In genomic region chr12:45644521-45644920, GRCh38 we compare ENCODE assay signal across 10 cellular contexts.
DNase-seq lines count a peak whose midpoint lies in the region; ATAC-seq and TF ChIP-seq lines count a peak whose summit lies in the region.
"Had no signal": no experiment of that assay in that cellular context is flagged by ENCODE, and none has a peak within 500 bp of the region (broad histone marks: within the 10 kb centered on the region; RNA-seq: fewer than 3 reads in every experiment).

No MANE protein-coding gene starts in this region.

- DNase-seq in AG08396 (ENCODE audit: low spot score): peak; percentile 36
- peak; percentile 48 for DNase-seq in H4 (ENCODE audit: low spot score)
- peak; percentile 97 for DNase-seq in SIG-M5 treated with dmso at 0.1 percent for 504 hours (lab: John Stamatoyannopoulos, UW; ENCODE audit: unreplicated experiment)
- peak; percentile 41 to 60 for DNase-seq in foreskin fibroblast
- DNase-seq in NCI-H1436 treated with DMSO at 0.1 percent for 48 hours (lab: John Stamatoyannopoulos, UW): no peak
- DNase-seq in NCI-H1930 (lab: John Stamatoyannopoulos, UW): no peak
- DNase-seq: WERI-Rb-1 had no signal

- H3K4me3 ChIP-seq in foreskin fibroblast (ENCODE audit: low read depth in 1 of 2, low read length in 2 of 2): no peak overlapping the region
- H3K4me3 ChIP-seq: coronary artery had no signal

- no peak for ATAC-seq in HG02642 (IDR thresholded peaks at IDR 0.05; ENCODE audit: poor library complexity, unreplicated experiment)
- ATAC-seq in GM21786 (IDR thresholded peaks at IDR 0.05; ENCODE audit: unreplicated experiment): no peak

- no peak for TF ChIP-seq CTCF in foreskin fibroblast (IDR thresholded peaks at IDR 0.05; ENCODE audit: low read depth, low read length)

Comparison
In these comparisons a context has a peak if more than half of its experiments do, and no peak if none do; other contexts are left out.
1. DNase-seq: peak in AG08396 (single experiment), H4 (single experiment), SIG-M5 treated with dmso at 0.1 percent for 504 hours (single experiment) and foreskin fibroblast (2 of 2); none in NCI-H1436 treated with DMSO at 0.1 percent for 48 hours (single experiment) and NCI-H1930 (0 of 2).